Comparison of ENCODE assay signal across 17 cellular contexts in the genomic region with DNA sequence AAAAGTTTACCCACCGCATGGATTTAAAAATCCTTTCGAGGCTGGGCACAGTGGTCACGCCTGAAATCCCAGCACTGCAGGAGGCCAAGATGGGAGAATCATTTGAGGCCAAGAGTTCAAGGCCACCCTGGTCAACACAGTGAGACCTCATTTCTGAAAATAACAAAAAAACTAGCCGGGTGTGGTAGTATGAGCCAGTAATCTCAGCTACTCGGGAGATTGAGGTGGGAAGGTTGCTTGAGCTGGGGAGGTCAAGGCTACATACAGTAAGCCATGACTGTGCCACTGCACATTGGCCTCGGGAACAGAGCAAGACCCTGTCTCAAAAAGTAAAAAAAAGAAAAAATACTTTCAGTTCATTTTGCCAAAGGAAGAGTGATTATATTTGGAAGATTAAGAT. TPM values are rescaled to one million over a fixed set of nuclear protein-coding genes. Genes with fewer than 3 reads are reported as not detected.
A peak's percentile ranks its signal among the peaks of the same experiment; 100 is the strongest.
DNase-seq lines count a peak whose midpoint lies in the region; ATAC-seq and TF ChIP-seq lines count a peak whose summit lies in the region.
"Had no signal": no experiment of that assay in that cellular context is flagged by ENCODE, and none has a peak within 500 bp of the region (broad histone marks: within the 10 kb centered on the region; RNA-seq: fewer than 3 reads in every experiment).

No MANE protein-coding gene starts in this region.

- H3K79me1 ChIP-seq in mesenchymal stem cell (replicated peaks; ENCODE audit: low read length, poor library complexity, severe bottlenecking): no peaks in the 10 kb centered on the region

- peaks cover 10% of the 10 kb centered on the region; the same call in 1 of the 2 replicates for H3F3A ChIP-seq in OCI-LY1 (ENCODE audit: insufficient read depth, low read length)

- no peak for TF ChIP-seq CTCF in OCI-LY1 (IDR thresholded peaks at IDR 0.05; ENCODE audit: low read length)

- peaks cover 92% of the 10 kb centered on the region for H3K79me2 ChIP-seq in OCI-LY1 (ENCODE audit: insufficient read depth, low read length)

- peaks cover 54% of the 10 kb centered on the region for H3K4me1 Mint-ChIP-seq in activated CD4-positive, alpha-beta T cell treated with anti-CD3 and anti-CD28 coated beads, Interleukin-2, amount 10 ng/mL, durations not matched to agents 24 days and 14 days
- H3K4me1 Mint-ChIP-seq in central memory CD8-positive, alpha-beta T cell: peaks cover 71% of the 10 kb centered on the region
- H3K4me1 Mint-ChIP-seq in stimulated activated effector memory CD8-positive, alpha-beta T cell treated with anti-CD3 and anti-CD28 coated beads, Interleukin-12 subunit alpha, Interleukin-12 subunit beta, amount 100 ng/mL, for 72 hours: peaks cover 59% of the 10 kb centered on the region

- DNase-seq in activated CD4-positive, alpha-beta T cell treated with anti-CD3 and anti-CD28 coated beads, Interleukin-2, amount 10 ng/mL, durations not matched to agents 24 days and 14 days: no peak
- DNase-seq in activated CD4-positive, alpha-beta T cell treated with anti-CD3 and anti-CD28 coated beads, Interleukin-2, amount 50 U/mL, for 4 hours: no peak
- DNase-seq in central memory CD8-positive, alpha-beta T cell (ENCODE audit: low spot score in 2 of 2): no peak
- DNase-seq in stimulated activated effector memory CD8-positive, alpha-beta T cell treated with anti-CD3 and anti-CD28 coated beads, Interleukin-12 subunit alpha, Interleukin-12 subunit beta, amount 100 ng/mL, for 72 hours (ENCODE audit: low spot score in 2 of 2): no peak
- no peak for DNase-seq in mesenchymal stem cell
- DNase-seq in amniotic stem cell (lab: John Stamatoyannopoulos, UW): no peak
- DNase-seq in cerebellar cortex (ENCODE audit: low spot score): no peak
- DNase-seq: central memory CD4-positive, alpha-beta T cell; hypothalamus; NCI-H1092; NCI-H748 treated with DMSO at 0.1 percent for 48 hours; stimulated activated CD4-positive, alpha-beta T cell treated with anti-CD3 and anti-CD28 coated beads, Interleukin-4, amount 100 ng/mL, for 1 hour; thyroid gland; WERI-Rb-1 had no signal

- no peak overlapping the region for H2BK120ac ChIP-seq in mesenchymal stem cell (ENCODE audit: low read depth, low read length)

- H4K20me1 ChIP-seq in OCI-LY1 (ENCODE audit: insufficient read depth, low read length): no peaks in the 10 kb centered on the region

- intact Hi-C loops in activated CD4-positive, alpha-beta T cell treated with anti-CD3 and anti-CD28 coated beads, Interleukin-2, amount 10 ng/mL, durations not matched to agents 24 days and 14 days (cut with micrococcal nuclease): loop anchor here (5.0 kb wide), 1 partner anchor 138 kb away; no protein-coding TSS in a partner anchor

- no peaks in the 10 kb centered on the region for H3K9me3 Mint-ChIP-seq in activated CD4-positive, alpha-beta T cell treated with anti-CD3 and anti-CD28 coated beads, Interleukin-2, amount 10 ng/mL, durations not matched to agents 24 days and 14 days
- H3K9me3 Mint-ChIP-seq in central memory CD8-positive, alpha-beta T cell: no peaks in the 10 kb centered on the region
- no peaks in the 10 kb centered on the region for H3K9me3 Mint-ChIP-seq in stimulated activated effector memory CD8-positive, alpha-beta T cell treated with anti-CD3 and anti-CD28 coated beads, Interleukin-12 subunit alpha, Interleukin-12 subunit beta, amount 100 ng/mL, for 72 hours
- H3K9me3 Mint-ChIP-seq: endodermal cell had no signal

- WGBS in mesenchymal stem cell: 93% methylated on average over 6 of the region's 6 CpGs

- ATAC-seq in central memory CD8-positive, alpha-beta T cell (replicated peaks; ENCODE audit: extremely low read depth, poor library complexity, severe bottlenecking): no peak
- ATAC-seq in stimulated activated effector memory CD8-positive, alpha-beta T cell treated with anti-CD3 and anti-CD28 coated beads, Interleukin-12 subunit alpha, Interleukin-12 subunit beta, amount 100 ng/mL, for 72 hours: no peak

- peaks cover 95% of the 10 kb centered on the region for H3K4me1 ChIP-seq in OCI-LY1 (ENCODE audit: insufficient read depth, low read length, severe bottlenecking)
- H3K4me1 ChIP-seq in mesenchymal stem cell (ENCODE audit: control insufficient read depth, insufficient read depth, low read depth, low read length): peaks cover 5% of the 10 kb centered on the region

- no peak overlapping the region for H3K4ac ChIP-seq in mesenchymal stem cell (ENCODE audit: low read depth in 1 of 2, low read length in 2 of 2)

- no peak overlapping the region for H4K8ac ChIP-seq in mesenchymal stem cell (ENCODE audit: low read length)

- no peak overlapping the region for H4K91ac ChIP-seq in mesenchymal stem cell (ENCODE audit: low read length)

- H3K14ac ChIP-seq in mesenchymal stem cell (ENCODE audit: low read length in 2 of 2): no peak overlapping the region

- H3K27ac ChIP-seq in OCI-LY1 (ENCODE audit: low read depth, low read length, poor library complexity, severe bottlenecking) (peak overlapping the region; percentile 94), mesenchymal stem cell (ENCODE audit: low read length, poor library complexity, severe bottlenecking) (no peak overlapping the region)
- H3K27ac ChIP-seq: C4-2B, thyroid gland, WERI-Rb-1 had no signal

- H3K9ac ChIP-seq in OCI-LY1 (ENCODE audit: low read length): peak overlapping the region; percentile 4; the same call in 1 of the 2 replicates
- no peak overlapping the region for H3K9ac ChIP-seq in mesenchymal stem cell (ENCODE audit: low read length)

- no peak overlapping the region for H2BK15ac ChIP-seq in mesenchymal stem cell (ENCODE audit: low read depth, poor library complexity, severe bottlenecking)

- peaks cover 60% of the 10 kb centered on the region for H3K36me3 Mint-ChIP-seq in activated CD4-positive, alpha-beta T cell treated with anti-CD3 and anti-CD28 coated beads, Interleukin-2, amount 10 ng/mL, durations not matched to agents 24 days and 14 days (ENCODE audit: low read depth)
- H3K36me3 Mint-ChIP-seq in central memory CD8-positive, alpha-beta T cell (ENCODE audit: insufficient read depth): peaks cover 50% of the 10 kb centered on the region
- H3K36me3 Mint-ChIP-seq in stimulated activated effector memory CD8-positive, alpha-beta T cell treated with anti-CD3 and anti-CD28 coated beads, Interleukin-12 subunit alpha, Interleukin-12 subunit beta, amount 100 ng/mL, for 72 hours: peaks cover 96% of the 10 kb centered on the region

- no peak overlapping the region for H2BK5ac ChIP-seq in mesenchymal stem cell (ENCODE audit: low read depth, low read length, poor library complexity, severe bottlenecking)

- no peak overlapping the region for H3K18ac ChIP-seq in mesenchymal stem cell (ENCODE audit: low read depth in 1 of 2, low read length in 2 of 2)

- no peak overlapping the region for H2AK5ac ChIP-seq in mesenchymal stem cell (ENCODE audit: low read length, severe bottlenecking)

- H3K4me3 Mint-ChIP-seq in activated CD4-positive, alpha-beta T cell treated with anti-CD3 and anti-CD28 coated beads, Interleukin-2, amount 10 ng/mL, durations not matched to agents 24 days and 14 days: no peak overlapping the region
- peak overlapping the region; percentile 29 for H3K4me3 Mint-ChIP-seq in central memory CD8-positive, alpha-beta T cell
- peak overlapping the region; percentile 8 for H3K4me3 Mint-ChIP-seq in stimulated activated effector memory CD8-positive, alpha-beta T cell treated with anti-CD3 and anti-CD28 coated beads, Interleukin-12 subunit alpha, Interleukin-12 subunit beta, amount 100 ng/mL, for 72 hours
- H3K4me3 Mint-ChIP-seq: endodermal cell had no signal

- H3K23ac ChIP-seq in mesenchymal stem cell (ENCODE audit: low read length in 2 of 2): no peak overlapping the region

- peak overlapping the region; percentile 42 for H3K27ac Mint-ChIP-seq in activated CD4-positive, alpha-beta T cell treated with anti-CD3 and anti-CD28 coated beads, Interleukin-2, amount 10 ng/mL, durations not matched to agents 24 days and 14 days
- H3K27ac Mint-ChIP-seq in central memory CD8-positive, alpha-beta T cell (ENCODE audit: low read depth): peak overlapping the region; percentile 98
- peak overlapping the region; percentile 48 for H3K27ac Mint-ChIP-seq in stimulated activated effector memory CD8-positive, alpha-beta T cell treated with anti-CD3 and anti-CD28 coated beads, Interleukin-12 subunit alpha, Interleukin-12 subunit beta, amount 100 ng/mL, for 72 hours
- H3K27ac Mint-ChIP-seq: endodermal cell had no signal

- H3K4me3 ChIP-seq in OCI-LY1 (ENCODE audit: low read depth, low read length, poor library complexity, severe bottlenecking): no peak overlapping the region
- no peak overlapping the region for H3K4me3 ChIP-seq in mesenchymal stem cell (ENCODE audit: insufficient read depth in 1 of 2, low read depth in 1 of 2, low read length in 2 of 2)
- H3K4me3 ChIP-seq: thyroid gland had no signal

- H3K27me3 ChIP-seq in OCI-LY1 (ENCODE audit: insufficient read depth, low read length): no peaks in the 10 kb centered on the region
- no peaks in the 10 kb centered on the region for H3K27me3 ChIP-seq in mesenchymal stem cell (ENCODE audit: control insufficient read depth in 1 of 2, insufficient read depth in 1 of 2, low read length in 2 of 2)
- H3K27me3 ChIP-seq: thyroid gland had no signal

- no peaks in the 10 kb centered on the region for H3K9me3 ChIP-seq in OCI-LY1 (ENCODE audit: low read length)
- H3K9me3 ChIP-seq in mesenchymal stem cell (ENCODE audit: control insufficient read depth, low read length): no peaks in the 10 kb centered on the region
- H3K9me3 ChIP-seq: thyroid gland had no signal

- no peak overlapping the region for H2BK12ac ChIP-seq in mesenchymal stem cell (ENCODE audit: low read length in 2 of 2)

- H3K4me2 ChIP-seq in OCI-LY1 (ENCODE audit: low read length) (peak overlapping the region; percentile 39), mesenchymal stem cell (ENCODE audit: low read length, poor library complexity, severe bottlenecking) (no peak overlapping the region)

- no peaks in the 10 kb centered on the region for H3K9me2 ChIP-seq in OCI-LY1 (ENCODE audit: low read depth, low read length)

- no peaks in the 10 kb centered on the region for H3K27me3 Mint-ChIP-seq in activated CD4-positive, alpha-beta T cell treated with anti-CD3 and anti-CD28 coated beads, Interleukin-2, amount 10 ng/mL, durations not matched to agents 24 days and 14 days
- no peaks in the 10 kb centered on the region for H3K27me3 Mint-ChIP-seq in central memory CD8-positive, alpha-beta T cell

- H2AFZ ChIP-seq in OCI-LY1 (ENCODE audit: low read length): no peak overlapping the region
- H2AFZ ChIP-seq in mesenchymal stem cell (ENCODE audit: low read depth, low read length): no peak overlapping the region

- peaks cover 62% of the 10 kb centered on the region for H3K36me3 ChIP-seq in OCI-LY1 (ENCODE audit: insufficient read depth, low read length)
- H3K36me3 ChIP-seq in mesenchymal stem cell (ENCODE audit: control insufficient read depth in 1 of 2, insufficient read depth in 2 of 2, low read depth in 1 of 2, low read length in 2 of 2): peaks cover 9 to 64% of the 10 kb centered on the region in 2 experiments
- H3K36me3 ChIP-seq: thyroid gland had no signal

RNA-seq across cellular contexts. Expression of a gene that starts 12.7 kb away (rescaled TPM):
- total RNA-seq in activated CD4-positive, alpha-beta T cell treated with anti-CD3 and anti-CD28 coated beads, Interleukin-2, amount 10 ng/mL, durations not matched to agents 24 days and 14 days: 51.1 and 52.3 TPM in 2 replicates
- 45.4 TPM for polyA plus RNA-seq in mesenchymal stem cell (2013, experiment 1 of 2)
- 47.9 TPM for polyA plus RNA-seq in mesenchymal stem cell (2013, experiment 2 of 2)

Comparison
In these comparisons a context has a peak if more than half of its experiments do, and no peak if none do; other contexts are left out.
1. H3K27ac Mint-ChIP-seq: peak in every context shown above with its lines; median percentile 98 in central memory CD8-positive, alpha-beta T cell; 48 in stimulated activated effector memory CD8-positive, alpha-beta T cell treated with anti-CD3 and anti-CD28 coated beads, Interleukin-12 subunit alpha, Interleukin-12 subunit beta, amount 100 ng/mL, for 72 hours; 42 in activated CD4-positive, alpha-beta T cell treated with anti-CD3 and anti-CD28 coated beads, Interleukin-2, amount 10 ng/mL, durations not matched to agents 24 days and 14 days.